In genomic region chr7:39645482-39646407, GRCh38 we compare ENCODE assay signal across 19 cellular contexts.
"Had no signal": no experiment of that assay in that cellular context is flagged by ENCODE, and none has a peak within 500 bp of the region (broad histone marks: within the 10 kb centered on the region; RNA-seq: fewer than 3 reads in every experiment).

No MANE protein-coding gene starts in this region.

- H3K9me3 Mint-ChIP-seq: stimulated activated naive CD8-positive, alpha-beta T cell treated with anti-CD3 and anti-CD28 coated beads, Interleukin-15, amount 100 ng/mL, for 72 hours had no signal

- H3K27ac ChIP-seq: epithelial cell of prostate, thoracic aorta, upper lobe of right lung had no signal

- DNase-seq: activated CD4-positive, alpha-beta T cell treated with anti-CD3 and anti-CD28 coated beads, Interleukin-2, amount 10 ng/mL, durations not matched to agents 7 days and 5 days; activated CD4-positive, CD25-positive, alpha-beta regulatory T cell; activated CD8-positive, alpha-beta memory T cell treated with anti-CD3 and anti-CD28 coated beads, Interleukin-2, amount 50 U/mL, for 48 hours; activated gamma-delta T cell treated with Interleukin-2 at 50 U/mL for 16 hours; activated naive CD8-positive, alpha-beta T cell treated with anti-CD3 and anti-CD28 coated beads, Interleukin-2, amount 10 ng/mL, durations not matched to agents 7 days and 5 days; activated T-cell treated with anti-CD3 and anti-CD28 coated beads, Interleukin-2, amount 50 U/mL, for 72 hours; naive B cell; small intestine; stimulated activated CD4-positive, alpha-beta T cell treated with anti-CD3 and anti-CD28 coated beads, Interleukin-4, amount 100 ng/mL, for 4 hours; stimulated activated CD8-positive, alpha-beta memory T cell treated with anti-CD3 and anti-CD28 coated beads, Interleukin-4, amount 100 ng/mL, for 48 hours; stimulated activated naive CD8-positive, alpha-beta T cell treated with anti-CD3 and anti-CD28 coated beads, Interleukin-15, amount 100 ng/mL, for 72 hours; T-helper 2 cell; upper lobe of right lung had no signal

- H3K4me3 Mint-ChIP-seq: activated CD4-positive, alpha-beta T cell treated with anti-CD3 and anti-CD28 coated beads, Interleukin-2, amount 10 ng/mL, durations not matched to agents 7 days and 5 days; activated naive CD8-positive, alpha-beta T cell treated with anti-CD3 and anti-CD28 coated beads, Interleukin-2, amount 10 ng/mL, durations not matched to agents 7 days and 5 days; activated T-cell treated with anti-CD3 and anti-CD28 coated beads, Interleukin-2, amount 50 U/mL, for 72 hours; stimulated activated naive CD8-positive, alpha-beta T cell treated with anti-CD3 and anti-CD28 coated beads, Interleukin-15, amount 100 ng/mL, for 72 hours had no signal

- H3K27me3 Mint-ChIP-seq: activated CD4-positive, alpha-beta T cell treated with anti-CD3 and anti-CD28 coated beads, Interleukin-2, amount 10 ng/mL, durations not matched to agents 7 days and 5 days; activated naive CD8-positive, alpha-beta T cell treated with anti-CD3 and anti-CD28 coated beads, Interleukin-2, amount 10 ng/mL, durations not matched to agents 7 days and 5 days; naive B cell; stimulated activated naive CD8-positive, alpha-beta T cell treated with anti-CD3 and anti-CD28 coated beads, Interleukin-15, amount 100 ng/mL, for 72 hours had no signal

- H3K36me3 ChIP-seq: thoracic aorta, upper lobe of right lung had no signal

- FAIRE-seq: astrocyte, bronchial epithelial cell, frontal cortex, islet of Langerhans had no signal

- H3K9me3 ChIP-seq: thoracic aorta, upper lobe of right lung had no signal

- ATAC-seq: activated T-cell treated with anti-CD3 and anti-CD28 coated beads, Interleukin-2, amount 50 U/mL, for 72 hours; stimulated activated naive CD8-positive, alpha-beta T cell treated with anti-CD3 and anti-CD28 coated beads, Interleukin-15, amount 100 ng/mL, for 72 hours; upper lobe of right lung had no signal

- H3K27me3 ChIP-seq: upper lobe of right lung had no signal

- H3K4me3 ChIP-seq: thoracic aorta, upper lobe of right lung had no signal

- H3K27ac Mint-ChIP-seq: activated CD4-positive, alpha-beta T cell treated with anti-CD3 and anti-CD28 coated beads, Interleukin-2, amount 10 ng/mL, durations not matched to agents 7 days and 5 days; activated naive CD8-positive, alpha-beta T cell treated with anti-CD3 and anti-CD28 coated beads, Interleukin-2, amount 10 ng/mL, durations not matched to agents 7 days and 5 days; activated T-cell treated with anti-CD3 and anti-CD28 coated beads, Interleukin-2, amount 50 U/mL, for 72 hours; stimulated activated naive CD8-positive, alpha-beta T cell treated with anti-CD3 and anti-CD28 coated beads, Interleukin-15, amount 100 ng/mL, for 72 hours had no signal
